In genomic region chr22:50532353-50532700, GRCh38 we compare ENCODE assay signal across 7 cellular contexts. TPM values are rescaled to one million over a fixed set of nuclear protein-coding genes. Genes with fewer than 3 reads are reported as not detected.
A peak's percentile ranks its signal among the peaks of the same experiment; 100 is the strongest.
DNase-seq lines count a peak whose midpoint lies in the region; ATAC-seq and TF ChIP-seq lines count a peak whose summit lies in the region.

No MANE protein-coding gene starts in this region.

- no peaks in the 10 kb centered on the region for H3K9me3 Mint-ChIP-seq in HFFc6
- H3K9me3 Mint-ChIP-seq in activated T-helper 1 cell treated with anti-CD3 and anti-CD28 coated beads, Interleukin-12 subunit alpha, Interleukin-12 subunit beta, Interleukin-2, Interleukin-4 antibody, amounts not matched to agents 30 ng/mL and 10 ng/mL and 1 ng/mL, durations not matched to agents 14 hours and 24 hours and 36 hours = no peaks in the 10 kb centered on the region
- no peaks in the 10 kb centered on the region for H3K9me3 Mint-ChIP-seq in stimulated activated naive B cell treated with anti-CD40 and anti-IgM and Interleukin-4, amounts not matched to agents 10 μg/mL and 1 μg/mL and 100 μg/mL, for 72 hours

- DNase-seq in HFFc6 (no peak), omental fat pad (ENCODE audit: low spot score) (no peak), hepatic stellate cell (ENCODE audit: low spot score) (no peak), inferior parietal cortex (ENCODE audit: extremely low spot score) (no peak)
- DNase-seq in activated T-helper 1 cell treated with anti-CD3 and anti-CD28 coated beads, Interleukin-12 subunit alpha, Interleukin-12 subunit beta, Interleukin-2, Interleukin-4 antibody, amounts not matched to agents 30 ng/mL and 10 ng/mL and 1 ng/mL, durations not matched to agents 14 hours and 24 hours and 36 hours (ENCODE audit: low spot score) = no peak
- DNase-seq in stimulated activated naive B cell treated with anti-CD40 and anti-IgM and Interleukin-4, amounts not matched to agents 10 μg/mL and 1 μg/mL and 100 μg/mL, for 72 hours = no peak

- no peaks in the 10 kb centered on the region for H3K36me3 Mint-ChIP-seq in HFFc6 (ENCODE audit: low read depth)
- peaks cover 7% of the 10 kb centered on the region for H3K36me3 Mint-ChIP-seq in activated T-helper 1 cell treated with anti-CD3 and anti-CD28 coated beads, Interleukin-12 subunit alpha, Interleukin-12 subunit beta, Interleukin-2, Interleukin-4 antibody, amounts not matched to agents 30 ng/mL and 10 ng/mL and 1 ng/mL, durations not matched to agents 14 hours and 24 hours and 36 hours (ENCODE audit: low read depth)
- peaks cover 22% of the 10 kb centered on the region in 2 donors for H3K36me3 Mint-ChIP-seq in stimulated activated naive B cell treated with anti-CD40 and anti-IgM and Interleukin-4, amounts not matched to agents 10 μg/mL and 1 μg/mL and 100 μg/mL, for 72 hours

- peaks cover 17% of the 10 kb centered on the region; the same call in 1 of the 2 replicates for H3K27me3 Mint-ChIP-seq in HFFc6 (ENCODE audit: insufficient read depth)
- H3K27me3 Mint-ChIP-seq in activated T-helper 1 cell treated with anti-CD3 and anti-CD28 coated beads, Interleukin-12 subunit alpha, Interleukin-12 subunit beta, Interleukin-2, Interleukin-4 antibody, amounts not matched to agents 30 ng/mL and 10 ng/mL and 1 ng/mL, durations not matched to agents 14 hours and 24 hours and 36 hours (ENCODE audit: insufficient read depth) = no peaks in the 10 kb centered on the region
- H3K27me3 Mint-ChIP-seq in stimulated activated naive B cell treated with anti-CD40 and anti-IgM and Interleukin-4, amounts not matched to agents 10 μg/mL and 1 μg/mL and 100 μg/mL, for 72 hours = no peaks in the 10 kb centered on the region

- peak overlapping the region; percentile 65 for H3K4me3 Mint-ChIP-seq in HFFc6
- peak overlapping the region; percentile 93 for H3K4me3 Mint-ChIP-seq in activated T-helper 1 cell treated with anti-CD3 and anti-CD28 coated beads, Interleukin-12 subunit alpha, Interleukin-12 subunit beta, Interleukin-2, Interleukin-4 antibody, amounts not matched to agents 30 ng/mL and 10 ng/mL and 1 ng/mL, durations not matched to agents 14 hours and 24 hours and 36 hours
- H3K4me3 Mint-ChIP-seq in stimulated activated naive B cell treated with anti-CD40 and anti-IgM and Interleukin-4, amounts not matched to agents 10 μg/mL and 1 μg/mL and 100 μg/mL, for 72 hours = peak overlapping the region; percentile 93 to 99

- intact Hi-C loops in activated T-helper 1 cell treated with anti-CD3 and anti-CD28 coated beads, Interleukin-12 subunit alpha, Interleukin-12 subunit beta, Interleukin-2, Interleukin-4 antibody, amounts not matched to agents 30 ng/mL and 10 ng/mL and 1 ng/mL, durations not matched to agents 14 hours and 24 hours and 36 hours (cut with micrococcal nuclease) = loop anchor here (10.0 kb wide), 1 partner anchor 568 kb away; the partner anchor contains the start of gene PIM3

- no peak for ATAC-seq in stimulated activated naive B cell treated with anti-CD40 and anti-IgM and Interleukin-4, amounts not matched to agents 10 μg/mL and 1 μg/mL and 100 μg/mL, for 72 hours (replicated peaks)
- no peak for ATAC-seq in omental fat pad (ENCODE audit: low FRiP score)

- TF ChIP-seq CTCF in HFFc6 (IDR thresholded peaks at IDR 0.05) (no peak), omental fat pad (IDR thresholded peaks at IDR 0.05) (no peak)

- H3K4me1 Mint-ChIP-seq in HFFc6 (ENCODE audit: low read depth) = peaks cover 3% of the 10 kb centered on the region
- H3K4me1 Mint-ChIP-seq in activated T-helper 1 cell treated with anti-CD3 and anti-CD28 coated beads, Interleukin-12 subunit alpha, Interleukin-12 subunit beta, Interleukin-2, Interleukin-4 antibody, amounts not matched to agents 30 ng/mL and 10 ng/mL and 1 ng/mL, durations not matched to agents 14 hours and 24 hours and 36 hours (ENCODE audit: low read depth) = peaks cover 56% of the 10 kb centered on the region
- H3K4me1 Mint-ChIP-seq in stimulated activated naive B cell treated with anti-CD40 and anti-IgM and Interleukin-4, amounts not matched to agents 10 μg/mL and 1 μg/mL and 100 μg/mL, for 72 hours = peaks cover 37 to 55% of the 10 kb centered on the region in 2 donors

- H3K27ac Mint-ChIP-seq in HFFc6 = peak overlapping the region; percentile 53
- peak overlapping the region; percentile 89 for H3K27ac Mint-ChIP-seq in activated T-helper 1 cell treated with anti-CD3 and anti-CD28 coated beads, Interleukin-12 subunit alpha, Interleukin-12 subunit beta, Interleukin-2, Interleukin-4 antibody, amounts not matched to agents 30 ng/mL and 10 ng/mL and 1 ng/mL, durations not matched to agents 14 hours and 24 hours and 36 hours
- H3K27ac Mint-ChIP-seq in stimulated activated naive B cell treated with anti-CD40 and anti-IgM and Interleukin-4, amounts not matched to agents 10 μg/mL and 1 μg/mL and 100 μg/mL, for 72 hours = peak overlapping the region; percentile 100

- peak overlapping the region; percentile 28 for H3K4me3 ChIP-seq in iPS-11a (ENCODE audit: low read depth, low read length)

RNA-seq across cellular contexts. Expression of gene TYMP, which starts 2.5 kb away (rescaled TPM):
- total RNA-seq in HFFc6 (2021; fragmentation: NEBNext Ultra II Directional; extraction: Animal tissue kit (Norgen Biotek cat#: 25700)) = 1 to 10 TPM in 5 of 6 experiments, under 1 TPM in 1; 0.95 to 2.1 (median 1.3) TPM
- total RNA-seq in activated T-helper 1 cell treated with anti-CD3 and anti-CD28 coated beads, Interleukin-12 subunit alpha, Interleukin-12 subunit beta, Interleukin-2, Interleukin-4 antibody, amounts not matched to agents 30 ng/mL and 10 ng/mL and 1 ng/mL, durations not matched to agents 14 hours and 24 hours and 36 hours = 57.2 and 59.9 TPM in 2 replicates
- 100 to 1,000 TPM in 3 of 4 donors, 10 to 100 TPM in 1; 47.9 to 212 (median 144) TPM for total RNA-seq in omental fat pad

RNA-seq across cellular contexts. Expression of gene SCO2, which starts 6.9 kb away (rescaled TPM):
- 10 to 100 TPM in 2 of 6 experiments, 1 to 10 TPM in 4; 2.7 to 11.1 (median 9.7) TPM for total RNA-seq in HFFc6 (2021; fragmentation: NEBNext Ultra II Directional; extraction: Animal tissue kit (Norgen Biotek cat#: 25700))
- 8.7 and 14.8 TPM in 2 replicates for total RNA-seq in activated T-helper 1 cell treated with anti-CD3 and anti-CD28 coated beads, Interleukin-12 subunit alpha, Interleukin-12 subunit beta, Interleukin-2, Interleukin-4 antibody, amounts not matched to agents 30 ng/mL and 10 ng/mL and 1 ng/mL, durations not matched to agents 14 hours and 24 hours and 36 hours
- 10 to 100 TPM in 2 of 4 donors, 1 to 10 TPM in 2; 2.8 to 15.0 (median 9.2) TPM for total RNA-seq in omental fat pad

RNA-seq across cellular contexts. Expression of gene KLHDC7B, which starts 13.4 kb away (rescaled TPM):
- total RNA-seq in HFFc6 (2021; fragmentation: NEBNext Ultra II Directional; extraction: Animal tissue kit (Norgen Biotek cat#: 25700)) = under 1 TPM in 1 of 6 experiments, not detected in 5; 0.05 TPM
- 5.5 TPM in 2 replicates for total RNA-seq in activated T-helper 1 cell treated with anti-CD3 and anti-CD28 coated beads, Interleukin-12 subunit alpha, Interleukin-12 subunit beta, Interleukin-2, Interleukin-4 antibody, amounts not matched to agents 30 ng/mL and 10 ng/mL and 1 ng/mL, durations not matched to agents 14 hours and 24 hours and 36 hours
- under 1 TPM in 1 of 4 donors, not detected in 3; 0.48 TPM for total RNA-seq in omental fat pad

RNA-seq across cellular contexts. Expression of gene NCAPH2, which starts 24.3 kb away (rescaled TPM):
- total RNA-seq in HFFc6 (2021; fragmentation: NEBNext Ultra II Directional; extraction: Animal tissue kit (Norgen Biotek cat#: 25700)) = 10 to 100 TPM; 31.7 to 54.1 (median 50.0) TPM
- total RNA-seq in activated T-helper 1 cell treated with anti-CD3 and anti-CD28 coated beads, Interleukin-12 subunit alpha, Interleukin-12 subunit beta, Interleukin-2, Interleukin-4 antibody, amounts not matched to agents 30 ng/mL and 10 ng/mL and 1 ng/mL, durations not matched to agents 14 hours and 24 hours and 36 hours = 133 and 134 TPM in 2 replicates
- total RNA-seq in omental fat pad = 10 to 100 TPM; 27.7 to 48.2 (median 29.5) TPM

RNA-seq across cellular contexts. Expression of gene LMF2, which starts 24.8 kb away (rescaled TPM):
- 100 to 1,000 TPM; 110 to 133 (median 118) TPM for total RNA-seq in HFFc6 (2021; fragmentation: NEBNext Ultra II Directional; extraction: Animal tissue kit (Norgen Biotek cat#: 25700))
- 79.5 and 81.2 TPM in 2 replicates for total RNA-seq in activated T-helper 1 cell treated with anti-CD3 and anti-CD28 coated beads, Interleukin-12 subunit alpha, Interleukin-12 subunit beta, Interleukin-2, Interleukin-4 antibody, amounts not matched to agents 30 ng/mL and 10 ng/mL and 1 ng/mL, durations not matched to agents 14 hours and 24 hours and 36 hours
- total RNA-seq in omental fat pad = 10 to 100 TPM; 50.8 to 54.9 (median 51.7) TPM

Comparison
In these comparisons a context has a peak if more than half of its experiments do, and no peak if none do; other contexts are left out.
1. RNA of gene TYMP, which starts 2.5 kb away (total RNA-seq): 47.9 to 212 TPM in omental fat pad and 57.2 to 59.9 TPM in activated T-helper 1 cell treated with anti-CD3 and anti-CD28 coated beads, Interleukin-12 subunit alpha, Interleukin-12 subunit beta, Interleukin-2, Interleukin-4 antibody, amounts not matched to agents 30 ng/mL and 10 ng/mL and 1 ng/mL, durations not matched to agents 14 hours and 24 hours and 36 hours; 0.95 to 2.1 TPM in HFFc6; every median in the first group is over 10 times any median in the second.
2. Peak in every context shown above with its lines, with median percentiles within 50 percentile points of each other: H3K27ac Mint-ChIP-seq and H3K4me3 Mint-ChIP-seq.